ENCODE assay signal across 12 cellular contexts in the genomic region with DNA sequence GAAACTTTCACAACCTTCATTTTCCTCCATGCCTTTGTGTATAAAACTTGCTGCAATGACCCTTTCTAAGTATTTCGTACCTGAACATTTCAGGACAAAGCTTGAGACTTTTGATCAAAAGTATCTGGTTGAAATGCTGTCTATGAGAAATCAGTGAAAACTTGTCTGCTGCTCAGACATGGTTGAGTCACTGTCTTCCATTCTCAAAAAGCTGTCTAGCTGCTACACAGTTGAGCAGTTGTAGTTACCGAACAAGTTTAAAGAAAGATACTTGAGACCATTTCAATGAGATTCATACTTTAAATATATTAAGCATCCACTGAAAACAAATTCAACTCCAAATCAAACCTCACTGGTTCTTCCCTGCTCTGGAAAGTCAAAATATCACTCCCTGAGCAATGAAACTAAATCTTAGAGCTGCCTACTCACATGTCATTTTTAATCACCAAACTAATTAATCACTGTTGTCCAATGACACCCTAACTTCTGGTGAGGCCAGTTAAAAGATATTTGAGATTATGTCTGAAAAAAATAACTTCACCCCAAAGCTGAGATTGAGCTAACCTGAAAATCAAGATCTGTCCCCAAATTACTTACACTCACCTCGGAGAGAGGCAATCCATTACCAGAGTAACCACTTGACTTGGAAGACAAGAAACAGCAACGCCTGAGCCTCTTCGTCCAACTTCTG. TPM values are rescaled to one million over a fixed set of nuclear protein-coding genes. Genes with fewer than 3 reads are reported as not detected.
DNase-seq lines count a peak whose midpoint lies in the region; TF ChIP-seq lines count a peak whose summit lies in the region.
"Had no signal": no experiment of that assay in that cellular context is flagged by ENCODE, and none has a peak within 500 bp of the region (broad histone marks: within the 10 kb centered on the region; RNA-seq: fewer than 3 reads in every experiment).

No MANE protein-coding gene starts in this region.

- H3K4me3 ChIP-seq in BE2C (ENCODE audit: low read depth, low read length) (peak overlapping the region; percentile 64), astrocyte of the spinal cord (ENCODE audit: low read depth, low read length) (peak overlapping the region; percentile 35), right atrium auricular region (peak overlapping the region; percentile 35 to 39), rectal smooth muscle tissue (ENCODE audit: low read length) (peak overlapping the region; percentile 48)
- H3K4me3 ChIP-seq: cardiac muscle cell had no signal

- DNase-seq in BE2C: no peak
- DNase-seq in astrocyte of the spinal cord (ENCODE audit: low read depth, low spot score): peak; percentile 10
- DNase-seq in right atrium auricular region (ENCODE audit: low spot score): no peak
- no peak for DNase-seq in GDM1 (lab: John Stamatoyannopoulos, UW)
- DNase-seq in occipital lobe (lab: John Stamatoyannopoulos, UW): no peak
- no peak for DNase-seq in SHP77 treated with DMSO at 0.1 percent for 48 hours (lab: John Stamatoyannopoulos, UW)
- no peak for DNase-seq in NCI-H510A (lab: John Stamatoyannopoulos, UW)
- DNase-seq: NCI-H82; stimulated activated naive CD8-positive, alpha-beta T cell treated with anti-CD3 and anti-CD28 coated beads, Interleukin-15, amount 100 ng/mL, for 72 hours had no signal

- no peak overlapping the region for H3K9ac ChIP-seq in rectal smooth muscle tissue (ENCODE audit: low read length)

- in situ Hi-C loops in astrocyte of the spinal cord (cut with HindIII; ENCODE audit: low sequenced_read_pairs): no loop called here

- TF ChIP-seq CTCF in BE2C (IDR thresholded peaks at IDR 0.05; ENCODE audit: low read depth, low read length) (no peak), astrocyte of the spinal cord (IDR thresholded peaks at IDR 0.05; ENCODE audit: low read depth, low read length) (no peak), right atrium auricular region (IDR thresholded peaks at IDR 0.05) (no peak)

- H3K9me3 ChIP-seq in BE2C (no peaks in the 10 kb centered on the region), right atrium auricular region (no peaks in the 10 kb centered on the region)

- H3K36me3 ChIP-seq in BE2C: no peaks in the 10 kb centered on the region
- H3K36me3 ChIP-seq in right atrium auricular region: peaks cover 14% of the 10 kb centered on the region
- no peaks in the 10 kb centered on the region for H3K36me3 ChIP-seq in rectal smooth muscle tissue (ENCODE audit: control insufficient read depth, insufficient read depth, low read length)
- H3K36me3 ChIP-seq: cardiac muscle cell had no signal

- H3K4me1 ChIP-seq in BE2C (peaks cover 38% of the 10 kb centered on the region), right atrium auricular region (peaks cover 0 to 45% of the 10 kb centered on the region in 2 donors), rectal smooth muscle tissue (ENCODE audit: control insufficient read depth, insufficient read depth, low read length) (peaks cover 18% of the 10 kb centered on the region)

- H3K27me3 ChIP-seq in BE2C (no peaks in the 10 kb centered on the region), right atrium auricular region (no peaks in the 10 kb centered on the region), rectal smooth muscle tissue (ENCODE audit: control insufficient read depth, insufficient read depth, low read length) (no peaks in the 10 kb centered on the region)
- H3K27me3 ChIP-seq: cardiac muscle cell had no signal

- H3K27ac ChIP-seq in right atrium auricular region: peak overlapping the region; percentile 67 to 93
- H3K27ac ChIP-seq in rectal smooth muscle tissue (ENCODE audit: low read depth, low read length): peak overlapping the region; percentile 68
- H3K27ac ChIP-seq: cardiac muscle cell had no signal

RNA-seq across cellular contexts. Expression of gene TMEM100, which starts 0.5 kb away (rescaled TPM):
- 8.4 TPM for polyA plus RNA-seq in BE2C (2012; ENCODE audit: insufficient read depth, insufficient read length, low read depth)
- total RNA-seq in right atrium auricular region (10 to 100 TPM; 18.0 to 26.1 TPM), occipital lobe (3.3 TPM)
- total RNA-seq: T-helper 2 cell treated with Interferon-gamma antibody and Interleukin-4, amounts not matched to agents 100 ng/mL and 5 ng/mL, for 36 hours had no signal
- polyA plus RNA-seq: cardiac muscle cell had no signal

RNA-seq across cellular contexts. Expression of gene PCTP, which starts 28.7 kb away (rescaled TPM):
- 24.6 TPM for polyA plus RNA-seq in BE2C (2012; ENCODE audit: insufficient read depth, insufficient read length, low read depth)
- 10 to 100 TPM; 15.1 to 27.0 TPM for total RNA-seq in right atrium auricular region
- 7.5 TPM for total RNA-seq in occipital lobe
